In genomic region chr1:86259390-86259789, GRCh38 we compare ENCODE assay signal across 1 cellular context.
TF ChIP-seq lines count a peak whose summit lies in the region.

No MANE protein-coding gene starts in this region.

TF ChIP-seq in IMR-90, 13 proteins besides CTCF, POLR2A, EP300 and RAD21:
- TF ChIP-seq RCOR1 (IDR thresholded peaks at IDR 0.05; ENCODE audit: insufficient replicate concordance, low read length) (no peak), MAFK (IDR thresholded peaks at IDR 0.05; ENCODE audit: low read depth, low read length) (no peak), RFX5 (IDR thresholded peaks at IDR 0.05; ENCODE audit: low read depth, low read length) (no peak), CEBPB (IDR thresholded peaks at IDR 0.05; ENCODE audit: low read depth, low read length) (peak; percentile 51; the same call in 1 of the 2 replicates), ELK1 (IDR thresholded peaks at IDR 0.05; ENCODE audit: borderline replicate concordance, low read depth, low read length) (no peak), CHD1 (IDR thresholded peaks at IDR 0.05; ENCODE audit: low read depth, low read length) (no peak)
